Comparison of ENCODE assay signal across 8 cellular contexts in the genomic region with DNA sequence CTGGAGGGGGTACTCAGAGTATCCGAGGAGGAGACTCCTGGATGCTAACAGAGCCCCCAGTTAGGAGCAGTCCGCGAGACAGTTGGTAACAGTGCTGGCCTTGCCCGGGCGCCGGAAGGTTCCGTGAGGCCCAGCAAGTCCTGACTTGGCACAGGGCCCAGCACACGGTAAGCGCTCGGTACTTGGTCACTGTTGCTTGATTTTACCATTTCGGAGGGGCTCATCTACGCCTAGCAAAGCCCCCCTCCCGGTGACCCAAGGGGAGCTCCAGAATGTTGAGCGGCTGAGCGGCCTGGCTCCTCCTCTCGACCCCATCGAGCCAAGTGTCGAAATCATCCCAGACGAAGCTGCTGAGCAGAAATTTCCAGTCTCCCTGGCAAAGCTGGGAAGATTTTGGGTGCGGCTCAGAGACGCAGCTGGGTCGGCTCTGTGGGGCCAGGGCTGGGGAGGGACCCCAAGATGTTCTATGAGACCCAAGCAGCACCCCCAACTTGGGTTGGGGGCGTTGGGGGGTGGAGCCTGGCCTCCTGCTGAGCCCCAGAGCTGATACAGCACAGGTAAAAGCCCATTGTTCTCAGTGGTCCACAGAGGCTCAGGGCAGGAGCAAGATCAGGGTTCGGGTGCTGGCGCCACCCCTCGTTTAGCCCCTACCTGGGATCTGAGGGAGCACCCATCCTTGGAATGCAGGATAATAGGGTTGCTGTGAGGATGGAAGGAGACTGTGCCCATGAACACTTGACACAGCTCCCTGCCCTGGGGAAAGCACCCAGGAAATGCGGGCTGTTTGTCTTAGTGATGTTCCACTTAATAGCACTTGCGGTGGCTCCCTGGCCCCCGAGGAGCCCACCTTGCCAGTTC.
DNase-seq lines count a peak whose midpoint lies in the region; TF ChIP-seq lines count a peak whose summit lies in the region.

No MANE protein-coding gene starts in this region.

- H3K36me3 Mint-ChIP-seq in mesothelial cell of epicardium = no peaks in the 10 kb centered on the region

- intact Hi-C loops in tibial artery (cut with DNase I; ENCODE audit: low total_unique reads) = loop anchor here (5.0 to 10.0 kb wide), 2 partner anchors 161 to 229 kb away; no protein-coding TSS in a partner anchor

- H3K9ac ChIP-seq in HUES48 (ENCODE audit: low read depth, low read length) = no peak overlapping the region

- H3K9me3 Mint-ChIP-seq in mesothelial cell of epicardium = no peaks in the 10 kb centered on the region

- H3K27me3 ChIP-seq in HUES48 (ENCODE audit: control insufficient read depth, insufficient read depth, low read length) (peaks cover 73% of the 10 kb centered on the region), WERI-Rb-1 (ENCODE audit: insufficient read depth, low read depth, severe bottlenecking) (no peaks in the 10 kb centered on the region), tibial artery (no peaks in the 10 kb centered on the region)

- DNase-seq in Ammon's horn (ENCODE audit: low spot score) (peak; percentile 80), WERI-Rb-1 (peak; percentile 69), epithelial cell of esophagus (ENCODE audit: low read depth) (peak; percentile 91), mesothelial cell of epicardium (ENCODE audit: low spot score in 2 of 2, unreplicated experiment in 2 of 2) (peak in 1 of 2 experiments; percentile 72), tibial artery (peak; percentile 94 to 97), GM20000 (ENCODE audit: low spot score) (no peak), germinal center (ENCODE audit: low spot score) (no peak)

- peak overlapping the region; percentile 78 for H3K27ac ChIP-seq in HUES48 (ENCODE audit: low read depth, low read length)
- peak overlapping the region; percentile 99 for H3K27ac ChIP-seq in WERI-Rb-1
- peak overlapping the region; percentile 100 for H3K27ac ChIP-seq in tibial artery

- H3K4me1 Mint-ChIP-seq in mesothelial cell of epicardium = peaks cover 81% of the 10 kb centered on the region

- H3K27me3 Mint-ChIP-seq in mesothelial cell of epicardium (ENCODE audit: low read depth) = no peaks in the 10 kb centered on the region

- H3K4me3 ChIP-seq in HUES48 (ENCODE audit: low read depth, low read length) = peak overlapping the region; percentile 58; the same call in 1 of the 2 replicates
- H3K4me3 ChIP-seq in WERI-Rb-1 (ENCODE audit: low read depth, low read length) = peak overlapping the region; percentile 56
- H3K4me3 ChIP-seq in epithelial cell of esophagus (ENCODE audit: low read length) = peak overlapping the region; percentile 21
- peak overlapping the region; percentile 53 to 63 for H3K4me3 ChIP-seq in tibial artery

- TF ChIP-seq CTCF in WERI-Rb-1 (IDR thresholded peaks at IDR 0.05; ENCODE audit: low read depth, low read length) (no peak), epithelial cell of esophagus (IDR thresholded peaks at IDR 0.05; ENCODE audit: insufficient read depth, low read depth, low read length, missing control alignments) (no peak), mesothelial cell of epicardium (IDR thresholded peaks at IDR 0.05; ENCODE audit: unreplicated experiment) (no peak), tibial artery (IDR thresholded peaks at IDR 0.05) (no peak), GM20000 (IDR thresholded peaks at IDR 0.05; ENCODE audit: extremely low read depth, missing control alignments) (no peak)

- no peaks in the 10 kb centered on the region for H3K36me3 ChIP-seq in HUES48 (ENCODE audit: control insufficient read depth, insufficient read depth, low read length)
- H3K36me3 ChIP-seq in WERI-Rb-1 = no peaks in the 10 kb centered on the region
- no peaks in the 10 kb centered on the region for H3K36me3 ChIP-seq in tibial artery

- H3K4me3 Mint-ChIP-seq in mesothelial cell of epicardium = peak overlapping the region; percentile 48

- H3K27ac Mint-ChIP-seq in mesothelial cell of epicardium = peak overlapping the region; percentile 99

- H3K4me1 ChIP-seq in HUES48 (ENCODE audit: control insufficient read depth, insufficient read depth, low read length) (peaks cover 29% of the 10 kb centered on the region), tibial artery (peaks cover 0 to 89% (median 76%) of the 10 kb centered on the region in 4 donors)

- H3K9me3 ChIP-seq in HUES48 (ENCODE audit: control insufficient read depth, insufficient read depth, low read length) (no peaks in the 10 kb centered on the region), WERI-Rb-1 (ENCODE audit: severe bottlenecking) (no peaks in the 10 kb centered on the region), tibial artery (no peaks in the 10 kb centered on the region)

Comparison
In these comparisons a context has a peak if more than half of its experiments do, and no peak if none do; other contexts are left out.
1. DNase-seq: peak in Ammon's horn (single experiment), WERI-Rb-1 (single experiment), epithelial cell of esophagus (single experiment) and tibial artery (2 of 2); none in GM20000 (single experiment) and germinal center (single experiment).
2. Peak in every context shown above with its lines, with median percentiles within 50 percentile points of each other: H3K27ac ChIP-seq and H3K4me3 ChIP-seq.